In genomic region chr10:1477578-1477977, GRCh38 we compare ENCODE assay signal across 22 cellular contexts.
"Had no signal": no experiment of that assay in that cellular context is flagged by ENCODE, and none has a peak within 500 bp of the region (broad histone marks: within the 10 kb centered on the region; RNA-seq: fewer than 3 reads in every experiment).

No MANE protein-coding gene starts in this region.

- H3K9ac ChIP-seq: KMS-11 had no signal

- H3K27ac ChIP-seq: KMS-11, SJSA1, SK-N-MC had no signal

- H3K9me3 ChIP-seq: SJSA1 had no signal

- H3K4me2 ChIP-seq: KMS-11 had no signal

- DNase-seq: Kasumi-1, MM.1S, NCI-H1092 treated with DMSO at 0.1 percent for 48 hours, NCI-H1436, NCI-H187, NCI-H2029, NCI-H2081 treated with DMSO at 0.1 percent for 48 hours, NCI-H2171, NCI-H226, NCI-H446, NCI-H510A, NCI-H524 treated with DMSO at 0.1 percent for 48 hours, NCI-H69, NCI-H774, Right ventricle myocardium superior, RPMI8226, SIG-M5 had no signal

- H3K36me3 ChIP-seq: SJSA1 had no signal

- H3K27ac Mint-ChIP-seq: IgD-negative memory B cell had no signal

- H3K4me1 ChIP-seq: SJSA1 had no signal

- H3K4me3 ChIP-seq: K562, SJSA1, SK-N-MC had no signal
